In genomic region chr13:24220086-24220703, GRCh38 we compare ENCODE assay signal across 9 cellular contexts. TPM values are rescaled to one million over a fixed set of nuclear protein-coding genes. Genes with fewer than 3 reads are reported as not detected.
DNase-seq lines count a peak whose midpoint lies in the region; ATAC-seq and TF ChIP-seq lines count a peak whose summit lies in the region.
"Had no signal": no experiment of that assay in that cellular context is flagged by ENCODE, and none has a peak within 500 bp of the region (broad histone marks: within the 10 kb centered on the region; RNA-seq: fewer than 3 reads in every experiment).

No MANE protein-coding gene starts in this region.

- no peak overlapping the region for H3K4me3 Mint-ChIP-seq in T-cell
- H3K4me3 Mint-ChIP-seq: dendritic cell treated with granulocyte-macrophage colony-stimulating factor and Interleukin-4, amounts not matched to agents 40 ng/mL and 50 ng/mL, for 4 days had no signal

- H3K36me3 ChIP-seq in kidney epithelial cell (ENCODE audit: control insufficient read depth, insufficient read depth, low read length), result no peaks in the 10 kb centered on the region

- ATAC-seq in T-cell (replicated peaks in 1 of 4) (peak; percentile 72 to 87 (median 80)), GM21367 (IDR thresholded peaks at IDR 0.05; ENCODE audit: unreplicated experiment) (no peak)

- H3K4me3 ChIP-seq in kidney epithelial cell (ENCODE audit: low read depth, low read length), result no peak overlapping the region

- TF ChIP-seq CTCF in kidney epithelial cell (IDR thresholded peaks at IDR 0.05; ENCODE audit: insufficient read depth, low read length, poor library complexity, severe bottlenecking), result peak; percentile 57

- DNase-seq in DMS153 (lab: John Stamatoyannopoulos, UW) (peak; percentile 51), HCEC 1CT (peak; percentile 78), NCI-H1694 treated with DMSO at 0.1 percent for 48 hours (lab: John Stamatoyannopoulos, UW) (peak; percentile 28), T-cell (peak in 26 of 34 experiments; percentile 20 to 62 (median 38)), caudate nucleus (lab: John Stamatoyannopoulos, UW) (peak in 31 of 61 donors; percentile 20 to 84 (median 52)), kidney epithelial cell (ENCODE audit: low read depth) (peak; percentile 50)
- DNase-seq in stimulated activated CD4-positive, alpha-beta T cell treated with anti-CD3 and anti-CD28 coated beads, TNF-alpha, amount 100 ng/mL, for 24 hours (ENCODE audit: low read depth in 3 of 3), result peak; percentile 24 to 44 (median 32)

- peak overlapping the region in 1 of 2 donors; percentile 55 for H3K27ac Mint-ChIP-seq in T-cell
- H3K27ac Mint-ChIP-seq: dendritic cell treated with granulocyte-macrophage colony-stimulating factor and Interleukin-4, amounts not matched to agents 40 ng/mL and 50 ng/mL, for 4 days had no signal

- H3K9me3 Mint-ChIP-seq in T-cell, result no peaks in the 10 kb centered on the region
- H3K9me3 Mint-ChIP-seq: dendritic cell treated with granulocyte-macrophage colony-stimulating factor and Interleukin-4, amounts not matched to agents 40 ng/mL and 50 ng/mL, for 4 days had no signal

- no peaks in the 10 kb centered on the region for H3K27me3 Mint-ChIP-seq in T-cell
- H3K27me3 Mint-ChIP-seq: dendritic cell treated with granulocyte-macrophage colony-stimulating factor and Interleukin-4, amounts not matched to agents 40 ng/mL and 50 ng/mL, for 4 days had no signal

- peak overlapping the region; percentile 72 for H3K27ac ChIP-seq in caudate nucleus (ENCODE audit: low read depth, low read length)

- H3K27me3 ChIP-seq in kidney epithelial cell (ENCODE audit: control insufficient read depth, insufficient read depth, low read length), result no peaks in the 10 kb centered on the region

- CTCF ChIA-PET in T-cell (lab: Charles Lee), result interaction anchor here (0.7 to 2.6 kb wide), 10 partner anchors 8 to 200 kb away, joined by 3 to 15 read pairs (median 11); no protein-coding TSS in a partner anchor

- H3K36me3 Mint-ChIP-seq in T-cell, result no peaks in the 10 kb centered on the region

- H3K4me1 Mint-ChIP-seq in T-cell, result peaks cover 19 to 29% (median 27%) of the 10 kb centered on the region in 3 donors

- POLR2A ChIA-PET in T-cell (lab: Charles Lee), result no interaction called here

RNA-seq across cellular contexts. Expression of gene SPATA13, which starts 59.7 kb away (rescaled TPM):
- total RNA-seq in T-cell (100 to 1,000 TPM in 3 of 5 donors, 10 to 100 TPM in 2; 90.3 to 109 (median 104) TPM), kidney epithelial cell (11.3 and 19.2 TPM in 2 replicates)

Comparison
In these comparisons a context has a peak if more than half of its experiments do, and no peak if none do; other contexts are left out.
1. DNase-seq: peak in every context shown above with its lines; median percentile 78 in HCEC 1CT; 52 in caudate nucleus; 51 in DMS153; 50 in kidney epithelial cell; 38 in T-cell; 32 in stimulated activated CD4-positive, alpha-beta T cell treated with anti-CD3 and anti-CD28 coated beads, TNF-alpha, amount 100 ng/mL, for 24 hours; 28 in NCI-H1694 treated with DMSO at 0.1 percent for 48 hours.